ENCODE assay signal across 8 cellular contexts in the genomic region with DNA sequence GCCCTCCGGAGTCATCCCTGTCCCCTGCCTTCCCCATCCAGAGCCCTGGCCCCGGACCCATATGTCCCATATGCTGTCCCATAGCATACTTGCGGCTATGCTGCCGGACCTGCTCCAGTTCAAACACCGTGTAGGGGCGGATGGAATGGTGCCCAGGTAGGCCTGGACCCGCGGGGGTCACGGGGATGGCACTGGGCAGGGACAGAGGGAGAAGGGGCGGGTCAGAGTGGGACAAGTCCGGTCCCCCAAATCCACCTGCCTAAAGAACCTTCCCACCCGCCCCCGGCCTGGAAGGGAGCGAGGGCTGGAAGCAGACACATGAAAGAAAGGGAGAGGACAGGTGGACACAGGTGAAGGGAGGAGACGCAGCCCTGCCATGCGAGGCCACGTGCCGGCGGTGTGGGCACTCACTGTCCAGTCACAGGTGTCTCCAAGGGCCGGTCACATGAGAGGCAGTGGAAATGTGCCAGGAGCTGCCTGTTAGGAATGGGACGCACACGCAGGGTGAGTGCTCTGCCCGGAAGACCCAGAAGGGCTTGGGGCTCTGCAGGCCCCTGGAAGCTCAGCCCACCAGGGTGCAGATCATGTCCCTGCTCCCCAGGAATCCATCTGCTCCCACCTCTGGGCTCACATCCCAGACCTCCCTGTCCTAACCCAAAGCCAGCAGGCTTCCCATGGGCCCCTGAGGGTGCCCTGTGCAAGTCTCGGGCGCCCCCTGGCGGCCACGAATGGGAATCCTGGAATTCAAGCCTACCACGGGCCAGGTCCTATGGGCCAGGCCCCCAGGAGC. TPM values are rescaled to one million over a fixed set of nuclear protein-coding genes. Genes with fewer than 3 reads are reported as not detected.
A peak's percentile ranks its signal among the peaks of the same experiment; 100 is the strongest.
DNase-seq lines count a peak whose midpoint lies in the region; ATAC-seq and TF ChIP-seq lines count a peak whose summit lies in the region.

No MANE protein-coding gene starts in this region.

- TF ChIP-seq CTCF in adrenal gland (IDR thresholded peaks at IDR 0.05) (peak; percentile 89 to 99 (median 94)), retinal pigment epithelial cell (conservative IDR thresholded peaks at IDR 0.05; ENCODE audit: low read depth, low read length) (peak; percentile 92)

- no peaks in the 10 kb centered on the region for H3K9me3 ChIP-seq in adrenal gland (replicated peaks in 1 of 3)

- TF ChIP-seq POLR2A in adrenal gland (IDR thresholded peaks at IDR 0.05) = no peak

- no peak overlapping the region for H3K27ac ChIP-seq in adrenal gland

- no peaks in the 10 kb centered on the region for H3K27me3 ChIP-seq in adrenal gland

- intact Hi-C loops in adrenal gland (cut with DNase I) = loop anchor here (2.0 kb wide), 2 partner anchors 156 to 158 kb away; no protein-coding TSS in a partner anchor
- intact Hi-C loops in left ventricle myocardium superior (cut with micrococcal nuclease) = no loop called here

- H3K4me1 ChIP-seq in adrenal gland (replicated peaks in 1 of 2) = peaks cover 0 to 5% of the 10 kb centered on the region in 2 donors

- WGBS in adrenal gland, 4 donors = 56 to 70% (median 60%) methylated on average over 20 to 28 of the region's 28 CpGs

- H3K36me3 ChIP-seq in adrenal gland (replicated peaks in 1 of 2) = no peaks in the 10 kb centered on the region

- no peak overlapping the region for H3K4me3 ChIP-seq in adrenal gland
- H3K4me3 ChIP-seq in retinal pigment epithelial cell (ENCODE audit: low read length) = no peak overlapping the region

- peak; percentile 68 to 74 for DNase-seq in AML-193 (lab: John Stamatoyannopoulos, UW)
- DNase-seq in NCI-H1930 (lab: John Stamatoyannopoulos, UW) = peak; percentile 71 to 84
- peak; percentile 68 to 81 (median 74) for DNase-seq in T-helper 2 cell
- DNase-seq in adrenal gland = peak; percentile 84 to 95 (median 90)
- DNase-seq in left ventricle myocardium superior = peak; percentile 94
- no peak for DNase-seq in retinal pigment epithelial cell (ENCODE audit: low read depth)

- peak; percentile 59 for ATAC-seq in GM21390 (IDR thresholded peaks at IDR 0.05; ENCODE audit: unreplicated experiment)
- ATAC-seq in left ventricle myocardium superior = peak; percentile 88
- no peak for ATAC-seq in HG02981 (IDR thresholded peaks at IDR 0.05; ENCODE audit: unreplicated experiment)

RNA-seq across cellular contexts. Expression of a gene that starts 14.0 kb away (rescaled TPM):
- total RNA-seq in adrenal gland = 10 to 100 TPM in 6 of 8 donors, 1 to 10 TPM in 2; 5.4 to 71.2 (median 19.4) TPM
- 10 to 100 TPM in 2 of 3 donors, 1 to 10 TPM in 1; 5.2 to 18.2 (median 15.6) TPM for polyA plus RNA-seq in adrenal gland
- 35.4 TPM for total RNA-seq in left ventricle myocardium superior

RNA-seq across cellular contexts. Expression of a gene that starts 28.9 kb away (rescaled TPM):
- total RNA-seq in adrenal gland = 1 to 10 TPM in 5 of 8 donors, under 1 TPM in 3; 0.12 to 3.3 (median 1.2) TPM
- 10 to 100 TPM in 1 of 3 donors, 1 to 10 TPM in 1, under 1 TPM in 1; 0.09 to 14.2 (median 4.8) TPM for polyA plus RNA-seq in adrenal gland
- total RNA-seq in left ventricle myocardium superior = 2.7 TPM

RNA-seq across cellular contexts. Expression of a gene that starts 38.9 kb away (rescaled TPM):
- 1 to 10 TPM; 2.6 to 6.1 (median 4.7) TPM for total RNA-seq in adrenal gland
- 1 to 10 TPM; 3.0 to 4.7 (median 4.1) TPM for polyA plus RNA-seq in adrenal gland
- 18.0 TPM for total RNA-seq in left ventricle myocardium superior
